ENCODE assay signal across 25 cellular contexts in genomic region chr16:85931596-85932402, GRCh38. TPM values are rescaled to one million over a fixed set of nuclear protein-coding genes. Genes with fewer than 3 reads are reported as not detected.
A peak's percentile ranks its signal among the peaks of the same experiment; 100 is the strongest.
DNase-seq lines count a peak whose midpoint lies in the region; ATAC-seq, FAIRE-seq and TF ChIP-seq lines count a peak whose summit lies in the region.
"Had no signal": no experiment of that assay in that cellular context is flagged by ENCODE, and none has a peak within 500 bp of the region (broad histone marks: within the 10 kb centered on the region; RNA-seq: fewer than 3 reads in every experiment).

No MANE protein-coding gene starts in this region.

- H3K79me2 ChIP-seq in Karpas-422 (ENCODE audit: low read length) (no peaks in the 10 kb centered on the region), GM12878 (ENCODE audit: control insufficient read depth, insufficient read depth, low read length) (no peaks in the 10 kb centered on the region; the same call in 1 of the 2 replicates)
- H3K79me2 ChIP-seq: parathyroid adenoma had no signal

- no peak for FAIRE-seq in GM12878 (lab: Jason Lieb, UNC)
- FAIRE-seq: A549, colon had no signal

- H3K4me1 ChIP-seq in Karpas-422 (ENCODE audit: low read length) = peaks cover 51% of the 10 kb centered on the region
- peaks cover 39% of the 10 kb centered on the region for H3K4me1 ChIP-seq in GM12878 (ENCODE audit: control insufficient read depth, insufficient read depth, low read length)
- peaks cover 24 to 47% of the 10 kb centered on the region in 2 donors for H3K4me1 ChIP-seq in thyroid gland
- H3K4me1 ChIP-seq: A549, BE2C, parathyroid adenoma had no signal

- H3K4me2 ChIP-seq in Karpas-422 (ENCODE audit: low read depth, low read length, poor library complexity, severe bottlenecking) = peak overlapping the region; percentile 25
- peak overlapping the region; percentile 19; the same call in 1 of the 2 replicates for H3K4me2 ChIP-seq in GM12878 (ENCODE audit: control insufficient read depth, insufficient read depth)
- H3K4me2 ChIP-seq: A549 had no signal

- H2AFZ ChIP-seq in Karpas-422 (ENCODE audit: low read length) (no peak overlapping the region), GM12878 (ENCODE audit: control insufficient read depth, low read depth, low read length) (peak overlapping the region; percentile 35)
- H2AFZ ChIP-seq: parathyroid adenoma had no signal

- peaks cover 76% of the 10 kb centered on the region for H3K4me1 Mint-ChIP-seq in activated T-cell treated with anti-CD3 and anti-CD28 coated beads, Interleukin-2, amount 50 U/mL, for 24 hours (ENCODE audit: low read depth)
- peaks cover 50% of the 10 kb centered on the region for H3K4me1 Mint-ChIP-seq in activated T-cell treated with anti-CD3 and anti-CD28 coated beads, Interleukin-2, amount 50 U/mL, for 4 hours (ENCODE audit: low read depth)
- H3K4me1 Mint-ChIP-seq in activated CD4-positive, alpha-beta memory T cell treated with anti-CD3 and anti-CD28 coated beads for 36 hours (ENCODE audit: low read depth) = peaks cover 34% of the 10 kb centered on the region
- H3K4me1 Mint-ChIP-seq in T-cell = peaks cover 27 to 46% (median 44%) of the 10 kb centered on the region in 3 donors

- POLR2A ChIA-PET in GM12878 (lab: Charles Lee) (no interaction called here), T-cell (lab: Charles Lee) (no interaction called here)
- POLR2A ChIA-PET in activated CD4-positive, alpha-beta memory T cell treated with anti-CD3 and anti-CD28 coated beads for 36 hours (lab: Charles Lee) = no interaction called here

- TF ChIP-seq POLR2A in GM12878 (IDR thresholded peaks at IDR 0.05; ENCODE audit: low read depth, low read length) (no peak), thyroid gland (IDR thresholded peaks at IDR 0.05) (no peak)

- DNase-seq in activated T-cell treated with anti-CD3 and anti-CD28 coated beads, Interleukin-2, amount 50 U/mL, for 24 hours = no peak
- no peak for DNase-seq in activated T-cell treated with anti-CD3 and anti-CD28 coated beads, Interleukin-2, amount 50 U/mL, for 4 hours
- DNase-seq in Karpas-422 = no peak
- no peak for DNase-seq in GM12878 (ENCODE audit: low read depth, low spot score)
- peak; percentile 77 to 81 for DNase-seq in thyroid gland
- DNase-seq in activated CD4-positive, alpha-beta memory T cell treated with anti-CD3 and anti-CD28 coated beads for 36 hours = no peak
- DNase-seq in T-cell = no peak
- DNase-seq: activated CD4-positive, alpha-beta T cell treated with anti-CD3 and anti-CD28 coated beads, Interleukin-2, amount 50 U/mL, for 1 hour; activated effector memory CD4-positive, alpha-beta T cell treated with anti-CD3 and anti-CD28 coated beads, Interleukin-2, amount 50 U/mL, for 16 hours; BE2C; Calu3; endodermal cell; glutamatergic neuron; midbrain; NCI-H2171; NCI-H526; right cardiac atrium; SHP77 treated with DMSO at 0.1 percent for 48 hours had no signal

- H3K4me3 ChIP-seq in Karpas-422 (ENCODE audit: low read length) (no peak overlapping the region), GM12878 (no peak overlapping the region), thyroid gland (replicated peaks in 1 of 3) (no peak overlapping the region)
- H3K4me3 ChIP-seq: A549 had no signal

- no peak overlapping the region for H3K4me3 Mint-ChIP-seq in activated T-cell treated with anti-CD3 and anti-CD28 coated beads, Interleukin-2, amount 50 U/mL, for 24 hours
- H3K4me3 Mint-ChIP-seq in activated T-cell treated with anti-CD3 and anti-CD28 coated beads, Interleukin-2, amount 50 U/mL, for 4 hours = no peak overlapping the region
- H3K4me3 Mint-ChIP-seq in activated CD4-positive, alpha-beta memory T cell treated with anti-CD3 and anti-CD28 coated beads for 36 hours = no peak overlapping the region
- no peak overlapping the region for H3K4me3 Mint-ChIP-seq in T-cell
- H3K4me3 Mint-ChIP-seq: endodermal cell; natural killer cell treated with Interleukin-12 subunit alpha and Interleukin-12 subunit beta and Interleukin-15 and Interleukin-18, amount 100 ng/mL, for 72 hours had no signal

- CTCF ChIA-PET in GM12878 (lab: Yijun Ruan, JAX) (interaction anchor here (0.9 to 2.0 kb wide), 5 partner anchors 12 to 112 kb away, joined by 3 to 7 read pairs (median 5); no protein-coding TSS in a partner anchor), T-cell (lab: Charles Lee) (no interaction called here)
- CTCF ChIA-PET in activated CD4-positive, alpha-beta memory T cell treated with anti-CD3 and anti-CD28 coated beads for 36 hours (lab: Charles Lee) = interaction anchor here (0.9 kb wide), 2 partner anchors 8 to 55 kb away, joined by 3 read pairs; no protein-coding TSS in a partner anchor

- H3K9me3 Mint-ChIP-seq in activated T-cell treated with anti-CD3 and anti-CD28 coated beads, Interleukin-2, amount 50 U/mL, for 24 hours = peaks cover 2% of the 10 kb centered on the region
- H3K9me3 Mint-ChIP-seq in activated T-cell treated with anti-CD3 and anti-CD28 coated beads, Interleukin-2, amount 50 U/mL, for 4 hours = no peaks in the 10 kb centered on the region
- no peaks in the 10 kb centered on the region for H3K9me3 Mint-ChIP-seq in activated CD4-positive, alpha-beta memory T cell treated with anti-CD3 and anti-CD28 coated beads for 36 hours
- H3K9me3 Mint-ChIP-seq in T-cell = no peaks in the 10 kb centered on the region
- H3K9me3 Mint-ChIP-seq: endodermal cell; natural killer cell treated with Interleukin-12 subunit alpha and Interleukin-12 subunit beta and Interleukin-15 and Interleukin-18, amount 100 ng/mL, for 72 hours had no signal

- RAD21 ChIA-PET in GM12878 (lab: Charles Lee; ENCODE audit: unreplicated experiment) = interaction anchor here (1.0 kb wide), 1 partner anchor 110 kb away, joined by 3 read pairs; no protein-coding TSS in a partner anchor

- no TSS peak for BruUV-seq in GM12878 (replicated peaks; lab: Mats Ljungman, UMichigan)

- H3K27me3 ChIP-seq in Karpas-422 (ENCODE audit: low read length) (no peaks in the 10 kb centered on the region), GM12878 (replicated peaks in 1 of 2; ENCODE audit: control insufficient read depth in 2 of 2, insufficient read depth in 2 of 2, low read length in 1 of 2) (no peaks in the 10 kb centered on the region), thyroid gland (no peaks in the 10 kb centered on the region)

- intact Hi-C loops in GM12878 (cut with micrococcal nuclease; ENCODE audit: unreplicated experiment) = no loop called here
- intact Hi-C loops in thyroid gland (cut with DNase I) = no loop called here
- intact Hi-C loops in activated CD4-positive, alpha-beta memory T cell treated with anti-CD3 and anti-CD28 coated beads for 36 hours (cut with micrococcal nuclease) = no loop called here

- SMC1A ChIA-PET in GM12878 (lab: Charles Lee; ENCODE audit: uncharacterized antibody, unreplicated experiment) = interaction anchor here (1.0 to 2.2 kb wide), 4 partner anchors 24 to 84 kb away, joined by 4 to 5 read pairs (median 4); partner anchors contain the start of gene IRF8

- 0 out of 2 replicates have a peak, but pooled peaks have one; percentile 28 for TF ChIP-seq RAD21 in GM12878 (IDR thresholded peaks at IDR 0.05; ENCODE audit: insufficient read depth, low read depth, low read length)

- H3K9me3 ChIP-seq in Karpas-422 (ENCODE audit: low read length) = no peaks in the 10 kb centered on the region
- H3K9me3 ChIP-seq in GM12878 (replicated peaks; ENCODE audit: control insufficient read depth, insufficient read depth, low read length) = no peaks in the 10 kb centered on the region
- H3K9me3 ChIP-seq in thyroid gland = no peaks in the 10 kb centered on the region
- H3K9me3 ChIP-seq: A549, BE2C had no signal

- H4K20me1 ChIP-seq in Karpas-422 (ENCODE audit: insufficient read depth, low read depth, low read length) (no peaks in the 10 kb centered on the region), GM12878 (ENCODE audit: control insufficient read depth, insufficient read depth) (no peaks in the 10 kb centered on the region)

- 79% methylated on average over 23 of the region's 23 CpGs for WGBS in GM12878 (ENCODE audit: insufficient coverage, insufficient replicate concordance, low lambda C conversion rate, missing lambda C conversion rate)
- 70 to 71% methylated on average over 16 to 23 of the region's 23 CpGs for WGBS in thyroid gland, 2 donors

- no peak for ATAC-seq in activated T-cell treated with anti-CD3 and anti-CD28 coated beads, Interleukin-2, amount 50 U/mL, for 4 hours
- ATAC-seq in GM12878 (no peak), HG03354 (IDR thresholded peaks at IDR 0.05; ENCODE audit: poor library complexity, severe bottlenecking, unreplicated experiment) (no peak), T-cell (replicated peaks in 1 of 4) (no peak)
- ATAC-seq: A549; HCT116; left lobe of liver; natural killer cell treated with Interleukin-12 subunit alpha and Interleukin-12 subunit beta and Interleukin-15 and Interleukin-18, amount 100 ng/mL, for 72 hours; right cardiac atrium had no signal

- H3K9ac ChIP-seq in Karpas-422 (ENCODE audit: low read length) (no peak overlapping the region), GM12878 (ENCODE audit: control insufficient read depth, insufficient read depth, low read length) (no peak overlapping the region)
- H3K9ac ChIP-seq: parathyroid adenoma had no signal

- H3K36me3 Mint-ChIP-seq in activated T-cell treated with anti-CD3 and anti-CD28 coated beads, Interleukin-2, amount 50 U/mL, for 24 hours (ENCODE audit: low read depth) = peaks cover 5% of the 10 kb centered on the region
- peaks cover 4% of the 10 kb centered on the region for H3K36me3 Mint-ChIP-seq in activated T-cell treated with anti-CD3 and anti-CD28 coated beads, Interleukin-2, amount 50 U/mL, for 4 hours (ENCODE audit: insufficient read depth)
- H3K36me3 Mint-ChIP-seq in activated CD4-positive, alpha-beta memory T cell treated with anti-CD3 and anti-CD28 coated beads for 36 hours = no peaks in the 10 kb centered on the region
- H3K36me3 Mint-ChIP-seq in T-cell = no peaks in the 10 kb centered on the region
- H3K36me3 Mint-ChIP-seq: natural killer cell treated with Interleukin-12 subunit alpha and Interleukin-12 subunit beta and Interleukin-15 and Interleukin-18, amount 100 ng/mL, for 72 hours had no signal

- TF ChIP-seq CTCF in GM12878 (IDR thresholded peaks at IDR 0.05 in 2 of 3, conservative IDR thresholded peaks at IDR 0.05 in 1 of 3; ENCODE audit: control insufficient read depth in 2 of 3, extremely low read depth in 1 of 3, insufficient read depth in 1 of 3, low read depth in 3 of 3, low read length in 3 of 3) (no peak; a peak in 1 of 6 replicates), thyroid gland (IDR thresholded peaks at IDR 0.05) (no peak)

- in situ Hi-C loops in GM12878 (cut with MboI) = no loop called here

- no peak overlapping the region for H3K27ac ChIP-seq in Karpas-422 (ENCODE audit: low read length)
- H3K27ac ChIP-seq in GM12878 (ENCODE audit: control insufficient read depth, insufficient read depth) = no peak overlapping the region
- H3K27ac ChIP-seq in thyroid gland = peak overlapping the region in 2 of 3 donors; percentile 45 to 53
- H3K27ac ChIP-seq: A549, parathyroid adenoma had no signal

- H3K27me3 Mint-ChIP-seq in activated T-cell treated with anti-CD3 and anti-CD28 coated beads, Interleukin-2, amount 50 U/mL, for 24 hours = peaks cover 4% of the 10 kb centered on the region
- peaks cover 4% of the 10 kb centered on the region for H3K27me3 Mint-ChIP-seq in activated T-cell treated with anti-CD3 and anti-CD28 coated beads, Interleukin-2, amount 50 U/mL, for 4 hours (ENCODE audit: low read depth)
- peaks cover 10% of the 10 kb centered on the region for H3K27me3 Mint-ChIP-seq in activated CD4-positive, alpha-beta memory T cell treated with anti-CD3 and anti-CD28 coated beads for 36 hours
- H3K27me3 Mint-ChIP-seq in T-cell = peaks cover 0 to 5% of the 10 kb centered on the region in 2 donors

- H3K27ac Mint-ChIP-seq in activated T-cell treated with anti-CD3 and anti-CD28 coated beads, Interleukin-2, amount 50 U/mL, for 24 hours = peak overlapping the region; percentile 44
- no peak overlapping the region for H3K27ac Mint-ChIP-seq in activated CD4-positive, alpha-beta memory T cell treated with anti-CD3 and anti-CD28 coated beads for 36 hours
- H3K27ac Mint-ChIP-seq in T-cell = no peak overlapping the region
- H3K27ac Mint-ChIP-seq: endodermal cell had no signal

- TF ChIP-seq EP300 in GM12878 (IDR thresholded peaks at IDR 0.05; ENCODE audit: borderline replicate concordance in 1 of 2, control insufficient read depth in 1 of 2, low read depth in 2 of 2, low read length in 2 of 2) = no peak

- H3K36me3 ChIP-seq in Karpas-422 (ENCODE audit: insufficient read depth, low read length) = no peaks in the 10 kb centered on the region
- no peaks in the 10 kb centered on the region for H3K36me3 ChIP-seq in GM12878 (ENCODE audit: control insufficient read depth in 2 of 2, insufficient read depth in 2 of 2, low read length in 1 of 2)
- no peaks in the 10 kb centered on the region for H3K36me3 ChIP-seq in thyroid gland
- H3K36me3 ChIP-seq: BE2C had no signal

- no peaks in the 10 kb centered on the region for H3K9me2 ChIP-seq in Karpas-422 (replicated peaks; ENCODE audit: insufficient read depth, low read length)

RNA-seq across cellular contexts. Expression of gene IRF8, which starts 32.8 kb away (rescaled TPM):
- 100 to 1,000 TPM; 561 to 775 (median 745) TPM for total RNA-seq in activated T-cell treated with anti-CD3 and anti-CD28 coated beads, Interleukin-2, amount 50 U/mL, for 4 hours
- total RNA-seq in Karpas-422 (2014; rRNA removed; shearing (Covaris generic); ENCODE audit: low replicate concordance) = 285 and 592 TPM in 2 replicates
- 220 and 236 TPM in 2 replicates for total RNA-seq in GM12878 (2013; cell fraction: nucleolus; rRNA removed)
- 229 and 237 TPM in 2 replicates for total RNA-seq in GM12878 (2014; rRNA removed)
- total RNA-seq in GM12878 (2014; rRNA removed; fragmentation: Illumina TruSeq; extraction: Trizol) = 164 and 167 TPM in 2 replicates
- total RNA-seq in GM12878 (2021) = 181 and 191 TPM in 2 replicates
- polyA plus RNA-seq in GM12878 (2011; ENCODE audit: low read depth) = 62.7 TPM
- polyA plus RNA-seq in GM12878 (2011; rRNA removed) = 220 and 328 TPM in 2 replicates
- polyA plus RNA-seq in GM12878 (2011; cell fraction: cytosol; rRNA removed) = 175 and 263 TPM in 2 replicates
- 312 and 314 TPM in 2 replicates for polyA plus RNA-seq in GM12878 (2011; cell fraction: nucleus; rRNA removed)
- 116 and 131 TPM in 2 replicates for polyA plus RNA-seq in GM12878 (2012)
- 181 and 269 TPM in 2 replicates for polyA plus RNA-seq in GM12878 (2014; fragmentation: Illumina TruSeq; extraction: Trizol)
- polyA plus RNA-seq in GM12878 (2014; fragmentation: Nextera tagmentation; extraction: Ambion mirVana) = 10 to 100 TPM; 17.1 to 34.5 TPM
- 179 and 194 TPM in 2 replicates for polyA plus RNA-seq in GM12878 (2014; rRNA removed)
- polyA plus RNA-seq in GM12878 (2016; fragmentation: Nextera tagmentation; extraction: Ambion mirVana) = 100 to 1,000 TPM; 104 to 121 TPM
- 201 and 208 TPM in 2 replicates for polyA minus RNA-seq in GM12878 (2011; rRNA and poly(A)+ RNA removed)
- 109 and 123 TPM in 2 replicates for polyA minus RNA-seq in GM12878 (2011; cell fraction: cytosol; rRNA and poly(A)+ RNA removed)
- 155 and 194 TPM in 2 replicates for polyA minus RNA-seq in GM12878 (2011; cell fraction: nucleus; rRNA and poly(A)+ RNA removed)
- 10 to 100 TPM in 1 of 4 donors, 1 to 10 TPM in 3; 2.4 to 14.6 (median 5.0) TPM for total RNA-seq in thyroid gland
- total RNA-seq in activated CD4-positive, alpha-beta memory T cell treated with anti-CD3 and anti-CD28 coated beads for 36 hours = 10 to 100 TPM; 41.7 to 43.1 TPM
- 10 to 100 TPM in 3 of 5 donors, 1 to 10 TPM in 2; 7.7 to 17.0 (median 10.3) TPM for total RNA-seq in T-cell

Comparison
In these comparisons a context has a peak if more than half of its experiments do, and no peak if none do; other contexts are left out.
1. DNase-seq: peak in thyroid gland (2 of 2); none in activated T-cell treated with anti-CD3 and anti-CD28 coated beads, Interleukin-2, amount 50 U/mL, for 24 hours (single experiment), activated T-cell treated with anti-CD3 and anti-CD28 coated beads, Interleukin-2, amount 50 U/mL, for 4 hours (single experiment), Karpas-422 (single experiment), GM12878 (single experiment), activated CD4-positive, alpha-beta memory T cell treated with anti-CD3 and anti-CD28 coated beads for 36 hours (single experiment) and T-cell (0 of 34).
2. H3K27ac ChIP-seq: peak in thyroid gland (2 of 3); none in Karpas-422 (single experiment) and GM12878 (single experiment).
3. CTCF ChIA-PET loops: an anchor here in GM12878 (0.9 to 2.0 kb wide) and activated CD4-positive, alpha-beta memory T cell treated with anti-CD3 and anti-CD28 coated beads for 36 hours (0.9 kb wide); none called in T-cell.